8 cellular contexts compared by ENCODE assay signal in genomic region chr21:43106965-43107793, GRCh38. TPM values are rescaled to one million over a fixed set of nuclear protein-coding genes. Genes with fewer than 3 reads are reported as not detected.
DNase-seq lines count a peak whose midpoint lies in the region; ATAC-seq and TF ChIP-seq lines count a peak whose summit lies in the region.
"Not testable (repeated sequence)": the region's sequence is repeated elsewhere in the genome, so short reads cannot be mapped to it uniquely, and the experiment has no call there.

TSS of gene U2AF1 (minus strand) at chr21:43107570. CDS start at chr21:43107494, 76 bp downstream.

- in situ Hi-C loops in brain microvascular endothelial cell (cut with HindIII; ENCODE audit: low pct_ligation_motif_present, low sequenced_read_pairs): not testable (repeated sequence)

- not testable (repeated sequence) for H3K4ac ChIP-seq in neuronal stem cell (ENCODE audit: low read length)

- not testable (repeated sequence) for TF ChIP-seq CTCF in WERI-Rb-1 (IDR thresholded peaks at IDR 0.05; ENCODE audit: low read depth, low read length); brain microvascular endothelial cell (IDR thresholded peaks at IDR 0.05; ENCODE audit: low read depth, low read length, missing control alignments); heart right ventricle (IDR thresholded peaks at IDR 0.05)

- DNase-seq in EH (ENCODE audit: low read depth) (peak; percentile 16), WERI-Rb-1 (peak; percentile 81), brain microvascular endothelial cell (peak; percentile 48), heart right ventricle (peak; percentile 52 to 82), neuronal stem cell (ENCODE audit: low spot score) (peak; percentile 1)

- intact Hi-C loops in heart right ventricle (cut with DNase I): not testable (repeated sequence)

- H2BK120ac ChIP-seq in neuronal stem cell (ENCODE audit: low read depth, low read length): not testable (repeated sequence)

- not testable (repeated sequence) for H3K27me3 Mint-ChIP-seq in stimulated activated memory B cell treated with anti-CD40 and anti-IgM and Interleukin-4, amounts not matched to agents 10 μg/mL and 1 μg/mL and 100 μg/mL, for 72 hours

- H3K9ac ChIP-seq in neuronal stem cell (ENCODE audit: low read depth, low read length, poor library complexity): not testable (repeated sequence)

- H3K79me1 ChIP-seq in neuronal stem cell (ENCODE audit: low read depth, low read length): not testable (repeated sequence)

- not testable (repeated sequence) for H3K36me3 Mint-ChIP-seq in stimulated activated memory B cell treated with anti-CD40 and anti-IgM and Interleukin-4, amounts not matched to agents 10 μg/mL and 1 μg/mL and 100 μg/mL, for 72 hours

- H3K18ac ChIP-seq in neuronal stem cell (ENCODE audit: low read length): not testable (repeated sequence)

- not testable (repeated sequence) for H3K27me3 ChIP-seq in WERI-Rb-1 (ENCODE audit: insufficient read depth, low read depth, severe bottlenecking); brain microvascular endothelial cell (replicated peaks); heart right ventricle; neuronal stem cell (ENCODE audit: control insufficient read depth in 3 of 3, insufficient read depth in 3 of 3, low read depth in 1 of 3, low read length in 3 of 3)

- H4K8ac ChIP-seq in neuronal stem cell (ENCODE audit: low read depth, low read length): not testable (repeated sequence)

- not testable (repeated sequence) for H3K27ac Mint-ChIP-seq in stimulated activated memory B cell treated with anti-CD40 and anti-IgM and Interleukin-4, amounts not matched to agents 10 μg/mL and 1 μg/mL and 100 μg/mL, for 72 hours

- H2AFZ ChIP-seq in neuronal stem cell (ENCODE audit: low read length): not testable (repeated sequence)

- H3K4me1 Mint-ChIP-seq in stimulated activated memory B cell treated with anti-CD40 and anti-IgM and Interleukin-4, amounts not matched to agents 10 μg/mL and 1 μg/mL and 100 μg/mL, for 72 hours: not testable (repeated sequence)

- not testable (repeated sequence) for H3K14ac ChIP-seq in neuronal stem cell (ENCODE audit: low read length)

- H3K9me3 Mint-ChIP-seq in stimulated activated memory B cell treated with anti-CD40 and anti-IgM and Interleukin-4, amounts not matched to agents 10 μg/mL and 1 μg/mL and 100 μg/mL, for 72 hours: not testable (repeated sequence)

- ATAC-seq in GM21786 (IDR thresholded peaks at IDR 0.05; ENCODE audit: unreplicated experiment) (peak; percentile 50), HG03520 (IDR thresholded peaks at IDR 0.05; ENCODE audit: unreplicated experiment) (peak; percentile 75), heart right ventricle (peak; percentile 97 to 100 (median 99))
- peak; percentile 96 for ATAC-seq in stimulated activated memory B cell treated with anti-CD40 and anti-IgM and Interleukin-4, amounts not matched to agents 10 μg/mL and 1 μg/mL and 100 μg/mL, for 72 hours

- H3K27ac ChIP-seq in WERI-Rb-1 (peak within 1 kb of the TSS; percentile 92), brain microvascular endothelial cell (peak within 1 kb of the TSS; percentile 92), heart right ventricle (peak within 1 kb of the TSS in 6 of 10 donors; percentile 61 to 86 (median 77))
- not testable (repeated sequence) for H3K27ac ChIP-seq in neuronal stem cell (replicated peaks; ENCODE audit: low read length)

- not testable (repeated sequence) for H3K23ac ChIP-seq in neuronal stem cell (ENCODE audit: low read depth, low read length, poor library complexity)

- H2AK5ac ChIP-seq in neuronal stem cell (ENCODE audit: low read depth, low read length): not testable (repeated sequence)

- H2BK12ac ChIP-seq in neuronal stem cell (ENCODE audit: low read length): not testable (repeated sequence)

- not testable (repeated sequence) for H2BK15ac ChIP-seq in neuronal stem cell (ENCODE audit: low read length)

- 0% methylated on average over 5 to 30 of the region's 107 CpGs for WGBS in heart right ventricle, 2 donors
- WGBS in neuronal stem cell (ENCODE audit: extremely low coverage in 2 of 2, insufficient read length in 2 of 2, insufficient replicate concordance in 1 of 2), 2 donors: no CpG with 5 or more reads among the region's 107 CpGs

- peak within 1 kb of the TSS; percentile 71 for H3K4me3 Mint-ChIP-seq in stimulated activated memory B cell treated with anti-CD40 and anti-IgM and Interleukin-4, amounts not matched to agents 10 μg/mL and 1 μg/mL and 100 μg/mL, for 72 hours

- H3K4me3 ChIP-seq in WERI-Rb-1 (ENCODE audit: low read depth, low read length) (peak within 1 kb of the TSS; percentile 65), brain microvascular endothelial cell (ENCODE audit: low read depth, low read length) (peak within 1 kb of the TSS; percentile 60), heart right ventricle (peak within 1 kb of the TSS in 8 of 10 donors; percentile 22 to 86 (median 62)), neuronal stem cell (ENCODE audit: low read length in 2 of 2) (peak within 1 kb of the TSS; percentile 47 to 83)

- H4K91ac ChIP-seq in neuronal stem cell (ENCODE audit: low read depth, low read length, poor library complexity): not testable (repeated sequence)

- not testable (repeated sequence) for H3K36me3 ChIP-seq in WERI-Rb-1; brain microvascular endothelial cell (replicated peaks); heart right ventricle; neuronal stem cell (replicated peaks in 1 of 2; ENCODE audit: control insufficient read depth in 2 of 2, insufficient read depth in 2 of 2, low read length in 2 of 2)

- H3K9me3 ChIP-seq in WERI-Rb-1 (ENCODE audit: severe bottlenecking); heart right ventricle; neuronal stem cell (replicated peaks in 1 of 2; ENCODE audit: control insufficient read depth in 2 of 2, insufficient read depth in 1 of 2, low read depth in 1 of 2, low read length in 2 of 2): not testable (repeated sequence)

- not testable (repeated sequence) for H3K4me1 ChIP-seq in heart right ventricle; neuronal stem cell (ENCODE audit: control insufficient read depth in 2 of 2, insufficient read depth in 1 of 2, low read depth in 1 of 2, low read length in 2 of 2)

- not testable (repeated sequence) for H3K4me2 ChIP-seq in neuronal stem cell (ENCODE audit: insufficient read depth, low read length, poor library complexity, severe bottlenecking)

- H2BK5ac ChIP-seq in neuronal stem cell (ENCODE audit: low read length): not testable (repeated sequence)

RNA-seq across cellular contexts. Expression of gene U2AF1, which starts in this region (rescaled TPM):
- 10 to 100 TPM in 1 of 10 donors, 1 to 10 TPM in 9; 2.7 to 12.4 (median 6.3) TPM for total RNA-seq in heart right ventricle
- 10 to 100 TPM; 21.9 to 48.0 TPM for polyA plus RNA-seq in heart right ventricle
- polyA plus RNA-seq in neuronal stem cell (2013, experiment 1 of 2): 117 TPM
- polyA plus RNA-seq in neuronal stem cell (2013, experiment 2 of 2): 124 TPM

Comparison
In these comparisons a context has a peak if more than half of its experiments do, and no peak if none do; other contexts are left out.
1. DNase-seq: peak in every context shown above with its lines; median percentile 81 in WERI-Rb-1; 67 in heart right ventricle; 48 in brain microvascular endothelial cell; 16 in EH; 1 in neuronal stem cell.